18 cellular contexts compared by ENCODE assay signal in the genomic region with DNA sequence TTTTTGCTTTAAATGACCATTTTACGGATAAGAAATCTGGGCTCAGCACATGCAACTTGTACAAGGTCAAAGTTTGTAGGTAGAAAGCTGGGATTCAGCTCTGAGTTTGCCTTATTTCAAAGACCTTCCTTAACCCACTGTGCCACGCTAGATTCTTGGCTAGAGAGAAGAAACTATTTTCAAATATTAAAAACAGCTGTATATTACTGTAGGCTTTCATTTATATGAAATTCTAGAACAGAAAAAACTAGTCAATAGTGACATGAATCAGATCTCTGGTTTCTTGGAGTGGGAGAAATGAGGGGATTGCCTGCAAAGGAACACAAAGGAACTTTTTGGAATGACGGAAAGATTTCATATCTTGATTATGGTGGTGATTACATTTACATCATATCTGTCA. TPM values are rescaled to one million over a fixed set of nuclear protein-coding genes. Genes with fewer than 3 reads are reported as not detected.
A peak's percentile ranks its signal among the peaks of the same experiment; 100 is the strongest.
DNase-seq lines count a peak whose midpoint lies in the region; ATAC-seq and TF ChIP-seq lines count a peak whose summit lies in the region.
"Had no signal": no experiment of that assay in that cellular context is flagged by ENCODE, and none has a peak within 500 bp of the region (broad histone marks: within the 10 kb centered on the region; RNA-seq: fewer than 3 reads in every experiment).

No MANE protein-coding gene starts in this region.

- H3K9ac ChIP-seq in adipocyte (ENCODE audit: low read length) = no peak overlapping the region
- H3K9ac ChIP-seq: BLaER1 treated with 17β-estradiol and CSF1 and Interleukin-3, amounts not matched to agents 10 nM and 100 nM had no signal

- H3K27ac ChIP-seq in uterus = no peak overlapping the region
- H3K27ac ChIP-seq: BLaER1 treated with 17β-estradiol and CSF1 and Interleukin-3, amounts not matched to agents 10 nM and 100 nM had no signal

- TF ChIP-seq CTCF in AG10803 (conservative IDR thresholded peaks at IDR 0.05; ENCODE audit: low read length) = no peak
- TF ChIP-seq CTCF in uterus (IDR thresholded peaks at IDR 0.05) = no peak

- intact Hi-C loops in uterus (cut with DNase I; ENCODE audit: low total_unique reads) = no loop called here

- H3K4me1 ChIP-seq in adipocyte (ENCODE audit: control insufficient read depth, insufficient read depth, low read length) (peaks cover 27% of the 10 kb centered on the region), uterus (no peaks in the 10 kb centered on the region)
- H3K4me1 ChIP-seq: BE2C had no signal

- no peak for ATAC-seq in HG02623 (IDR thresholded peaks at IDR 0.05; ENCODE audit: unreplicated experiment)

- H3K27me3 ChIP-seq in adipocyte (replicated peaks; ENCODE audit: control insufficient read depth, insufficient read depth, low read length) (no peaks in the 10 kb centered on the region), uterus (no peaks in the 10 kb centered on the region)
- H3K27me3 ChIP-seq: BLaER1 treated with 17β-estradiol and CSF1 and Interleukin-3, amounts not matched to agents 10 nM and 100 nM had no signal

- H3K9me3 ChIP-seq in adipocyte (ENCODE audit: control insufficient read depth, low read length) = no peaks in the 10 kb centered on the region
- H3K9me3 ChIP-seq in uterus = no peaks in the 10 kb centered on the region
- H3K9me3 ChIP-seq: BE2C had no signal

- TF ChIP-seq POLR2A in uterus (IDR thresholded peaks at IDR 0.05) = no peak

- no peak overlapping the region for H3K4me3 ChIP-seq in AG10803 (ENCODE audit: low read length)
- no peak overlapping the region for H3K4me3 ChIP-seq in adipocyte (ENCODE audit: low read length)
- H3K4me3 ChIP-seq in uterus = no peak overlapping the region
- H3K4me3 ChIP-seq: BLaER1 treated with 17β-estradiol and CSF1 and Interleukin-3, amounts not matched to agents 10 nM and 100 nM had no signal

- DNase-seq in AG10803 (ENCODE audit: low read depth) (peak; percentile 15), adipocyte (ENCODE audit: low read depth) (peak; percentile 60), fibroblast of peridontal ligament (ENCODE audit: extremely low read depth) (peak; percentile 64), NCI-H2196 treated with DMSO at 0.1 percent for 48 hours (lab: John Stamatoyannopoulos, UW; ENCODE audit: unreplicated experiment) (no peak), uterus (no peak)
- DNase-seq: 8988T; AML-193; BE2C; Calu3; CD4-positive, alpha-beta T cell; CD8-positive, alpha-beta memory T cell; COR-L47; DMS79 treated with DMSO at 0.1 percent for 48 hours; GF-D8; H7; HCEC 1CT had no signal

- no peaks in the 10 kb centered on the region for H3K36me3 ChIP-seq in adipocyte (ENCODE audit: control insufficient read depth, insufficient read depth, low read length, severe bottlenecking)
- H3K36me3 ChIP-seq in uterus = no peaks in the 10 kb centered on the region
- H3K36me3 ChIP-seq: BE2C; BLaER1 treated with 17β-estradiol and CSF1 and Interleukin-3, amounts not matched to agents 10 nM and 100 nM had no signal

RNA-seq across cellular contexts. Expression of gene C1GALT1, which starts 53.0 kb away (rescaled TPM):
- total RNA-seq in uterus = 10 to 100 TPM in 3 of 4 donors, 1 to 10 TPM in 1; 1.3 to 41.6 (median 15.1) TPM

Comparison
In these comparisons a context has a peak if more than half of its experiments do, and no peak if none do; other contexts are left out.
1. DNase-seq: peak in AG10803 (single experiment), adipocyte (single experiment) and fibroblast of peridontal ligament (single experiment); none in NCI-H2196 treated with DMSO at 0.1 percent for 48 hours (single experiment) and uterus (0 of 2).